In genomic region chr9:8703904-8704303, GRCh38 we compare ENCODE assay signal across 22 cellular contexts.
"Had no signal": no experiment of that assay in that cellular context is flagged by ENCODE, and none has a peak within 500 bp of the region (broad histone marks: within the 10 kb centered on the region; RNA-seq: fewer than 3 reads in every experiment).

No MANE protein-coding gene starts in this region.

- H3K4me3 ChIP-seq: MG63, SJSA1, SK-N-MC had no signal

- H3K4me1 ChIP-seq: SJSA1 had no signal

- H3K27me3 ChIP-seq: MG63, SJSA1 had no signal

- H3K36me3 ChIP-seq: MG63, SJSA1 had no signal

- ATAC-seq: HepG2 had no signal

- DNase-seq: IMR-90, Karpas-422, KG1, MG63, NCI-H1092, NCI-H1105 treated with DMSO at 0.1 percent for 48 hours, NCI-H1417 treated with DMSO at 0.1 percent for 48 hours, NCI-H146, NCI-H1694 treated with DMSO at 0.1 percent for 48 hours, NCI-H1930, NCI-H2081, NCI-H2107, NCI-H2227 treated with DMSO at 0.1 percent for 48 hours, NCI-H524, NCI-H526 treated with DMSO at 0.1 percent for 48 hours, NCI-H774, Right ventricle myocardium superior, RPMI8226, SIG-M5 had no signal

- H3K27ac ChIP-seq: SJSA1, SK-N-MC had no signal

- H3K9me3 ChIP-seq: MG63, SJSA1 had no signal
